ENCODE assay signal across 2 cellular contexts in the genomic region with DNA sequence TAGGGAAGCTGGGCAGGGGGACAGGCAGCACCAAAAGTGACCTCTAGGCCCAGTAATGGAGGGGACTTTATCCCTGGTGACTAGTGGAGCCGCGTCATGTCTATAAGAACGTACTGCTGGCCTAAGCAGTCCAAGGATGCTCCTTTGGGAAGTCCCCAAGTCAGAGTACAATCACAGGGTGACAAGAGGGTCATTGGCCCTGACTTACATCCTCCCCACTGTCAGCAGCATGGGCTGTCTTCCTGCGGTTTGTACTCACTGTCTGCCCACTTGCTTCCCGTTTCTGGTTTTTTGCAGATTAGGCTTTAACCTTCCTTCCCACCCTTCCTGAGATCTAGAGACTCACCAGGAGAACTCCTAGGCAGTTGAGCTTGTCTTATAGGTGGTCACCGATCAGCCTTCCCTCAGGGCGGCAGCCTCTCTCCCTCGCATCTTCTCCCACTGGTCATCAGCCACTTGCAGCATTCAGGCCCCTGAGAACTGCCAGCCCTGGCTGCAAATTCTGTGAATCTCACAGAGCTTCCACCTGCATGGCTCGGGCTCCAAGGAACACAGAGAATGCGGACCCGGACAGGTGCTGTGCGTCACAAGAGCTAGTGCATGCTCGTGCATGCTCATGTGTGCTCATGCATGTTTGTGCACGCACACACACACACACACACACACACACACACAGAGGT.
TF ChIP-seq lines count a peak whose summit lies in the region.

No MANE protein-coding gene starts in this region.

TF ChIP-seq in IMR-90, 13 proteins besides CTCF, POLR2A, EP300 and RAD21 (continued from another document):
- TF ChIP-seq, protein P1, sequence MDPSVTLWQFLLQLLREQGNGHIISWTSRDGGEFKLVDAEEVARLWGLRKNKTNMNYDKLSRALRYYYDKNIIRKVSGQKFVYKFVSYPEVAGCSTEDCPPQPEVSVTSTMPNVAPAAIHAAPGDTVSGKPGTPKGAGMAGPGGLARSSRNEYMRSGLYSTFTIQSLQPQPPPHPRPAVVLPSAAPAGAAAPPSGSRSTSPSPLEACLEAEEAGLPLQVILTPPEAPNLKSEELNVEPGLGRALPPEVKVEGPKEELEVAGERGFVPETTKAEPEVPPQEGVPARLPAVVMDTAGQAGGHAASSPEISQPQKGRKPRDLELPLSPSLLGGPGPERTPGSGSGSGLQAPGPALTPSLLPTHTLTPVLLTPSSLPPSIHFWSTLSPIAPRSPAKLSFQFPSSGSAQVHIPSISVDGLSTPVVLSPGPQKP (IDR thresholded peaks at IDR 0.05; ENCODE audit: borderline replicate concordance, low read depth, low read length) = no peak
- no peak for TF ChIP-seq CHD1 (IDR thresholded peaks at IDR 0.05; ENCODE audit: low read depth, low read length)
- no peak for TF ChIP-seq RFX5 (IDR thresholded peaks at IDR 0.05; ENCODE audit: low read depth, low read length)
- no peak for TF ChIP-seq RCOR1 (IDR thresholded peaks at IDR 0.05; ENCODE audit: insufficient replicate concordance, low read length)
- TF ChIP-seq FOS (IDR thresholded peaks at IDR 0.05; ENCODE audit: low read depth, low read length) = no peak
- no peak for TF ChIP-seq CEBPB (IDR thresholded peaks at IDR 0.05; ENCODE audit: low read depth, low read length)
- no peak for TF ChIP-seq MAZ (IDR thresholded peaks at IDR 0.05; ENCODE audit: borderline replicate concordance, low read depth, low read length)
- no peak for TF ChIP-seq MAFK (IDR thresholded peaks at IDR 0.05; ENCODE audit: low read depth, low read length)
- TF ChIP-seq MXI1 (IDR thresholded peaks at IDR 0.05; ENCODE audit: borderline replicate concordance, low read depth, low read length) = no peak
- TF ChIP-seq, protein P2, sequence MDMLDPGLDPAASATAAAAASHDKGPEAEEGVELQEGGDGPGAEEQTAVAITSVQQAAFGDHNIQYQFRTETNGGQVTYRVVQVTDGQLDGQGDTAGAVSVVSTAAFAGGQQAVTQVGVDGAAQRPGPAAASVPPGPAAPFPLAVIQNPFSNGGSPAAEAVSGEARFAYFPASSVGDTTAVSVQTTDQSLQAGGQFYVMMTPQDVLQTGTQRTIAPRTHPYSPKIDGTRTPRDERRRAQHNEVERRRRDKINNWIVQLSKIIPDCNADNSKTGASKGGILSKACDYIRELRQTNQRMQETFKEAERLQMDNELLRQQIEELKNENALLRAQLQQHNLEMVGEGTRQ (IDR thresholded peaks at IDR 0.05; ENCODE audit: low read depth, low read length) = no peak
- TF ChIP-seq NFE2L2 (IDR thresholded peaks at IDR 0.05; ENCODE audit: low read depth, low read length) = no peak
- TF ChIP-seq BHLHE40 (IDR thresholded peaks at IDR 0.05; ENCODE audit: low read depth, low read length) = no peak

TF ChIP-seq in WTC11, 78 proteins besides CTCF, POLR2A, EP300 and RAD21:
- TF ChIP-seq, protein P3, sequence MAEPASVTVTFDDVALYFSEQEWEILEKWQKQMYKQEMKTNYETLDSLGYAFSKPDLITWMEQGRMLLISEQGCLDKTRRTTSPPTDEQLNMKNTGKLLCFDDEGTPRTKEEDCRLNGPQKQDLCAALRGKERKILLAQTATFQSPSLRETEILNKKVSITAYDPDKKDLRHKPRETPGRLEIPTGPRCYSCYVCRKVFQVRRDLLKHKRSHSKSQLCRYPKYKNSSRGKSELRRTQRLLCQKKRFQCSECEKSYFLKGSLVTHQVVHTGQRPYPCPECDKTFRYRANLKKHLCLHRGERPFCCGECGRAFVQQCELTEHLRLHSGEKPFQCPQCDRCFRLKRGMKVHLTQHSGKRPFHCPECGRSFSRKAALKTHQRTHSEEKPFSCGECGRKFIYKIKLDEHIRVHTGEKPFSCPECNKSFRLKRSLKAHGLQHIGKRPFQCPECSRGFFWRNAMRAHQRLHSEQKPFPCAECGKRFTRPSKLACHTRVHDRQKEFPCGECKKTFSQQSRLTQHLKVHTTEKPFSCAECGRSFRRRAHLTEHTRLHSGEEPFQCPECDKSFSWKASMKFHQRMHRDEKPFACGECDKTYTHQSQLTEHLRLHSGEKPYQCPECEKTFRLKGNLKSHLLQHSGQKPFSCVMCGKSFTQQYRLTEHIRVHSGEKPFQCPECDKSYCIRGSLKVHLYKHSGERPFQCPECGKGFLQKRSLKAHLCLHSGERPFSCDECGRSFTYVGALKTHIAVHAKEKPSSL (CRISPR knock-in tag; conservative IDR thresholded peaks at IDR 0.05) = no peak
- TF ChIP-seq NR3C1 (CRISPR knock-in tag; conservative IDR thresholded peaks at IDR 0.05; ENCODE audit: low read depth) (no peak), ZNF671 (CRISPR knock-in tag; IDR thresholded peaks at IDR 0.05) (no peak), CREM (CRISPR knock-in tag; IDR thresholded peaks at IDR 0.05) (no peak), CBFB (CRISPR knock-in tag; IDR thresholded peaks at IDR 0.05; ENCODE audit: low read depth) (no peak), OVOL2 (CRISPR knock-in tag; IDR thresholded peaks at IDR 0.05; ENCODE audit: borderline replicate concordance) (no peak), ETV6 (CRISPR knock-in tag; IDR thresholded peaks at IDR 0.05) (no peak)
- TF ChIP-seq, protein P4, sequence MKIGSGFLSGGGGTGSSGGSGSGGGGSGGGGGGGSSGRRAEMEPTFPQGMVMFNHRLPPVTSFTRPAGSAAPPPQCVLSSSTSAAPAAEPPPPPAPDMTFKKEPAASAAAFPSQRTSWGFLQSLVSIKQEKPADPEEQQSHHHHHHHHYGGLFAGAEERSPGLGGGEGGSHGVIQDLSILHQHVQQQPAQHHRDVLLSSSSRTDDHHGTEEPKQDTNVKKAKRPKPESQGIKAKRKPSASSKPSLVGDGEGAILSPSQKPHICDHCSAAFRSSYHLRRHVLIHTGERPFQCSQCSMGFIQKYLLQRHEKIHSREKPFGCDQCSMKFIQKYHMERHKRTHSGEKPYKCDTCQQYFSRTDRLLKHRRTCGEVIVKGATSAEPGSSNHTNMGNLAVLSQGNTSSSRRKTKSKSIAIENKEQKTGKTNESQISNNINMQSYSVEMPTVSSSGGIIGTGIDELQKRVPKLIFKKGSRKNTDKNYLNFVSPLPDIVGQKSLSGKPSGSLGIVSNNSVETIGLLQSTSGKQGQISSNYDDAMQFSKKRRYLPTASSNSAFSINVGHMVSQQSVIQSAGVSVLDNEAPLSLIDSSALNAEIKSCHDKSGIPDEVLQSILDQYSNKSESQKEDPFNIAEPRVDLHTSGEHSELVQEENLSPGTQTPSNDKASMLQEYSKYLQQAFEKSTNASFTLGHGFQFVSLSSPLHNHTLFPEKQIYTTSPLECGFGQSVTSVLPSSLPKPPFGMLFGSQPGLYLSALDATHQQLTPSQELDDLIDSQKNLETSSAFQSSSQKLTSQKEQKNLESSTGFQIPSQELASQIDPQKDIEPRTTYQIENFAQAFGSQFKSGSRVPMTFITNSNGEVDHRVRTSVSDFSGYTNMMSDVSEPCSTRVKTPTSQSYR (CRISPR knock-in tag; IDR thresholded peaks at IDR 0.05) = no peak
- TF ChIP-seq, protein P5, sequence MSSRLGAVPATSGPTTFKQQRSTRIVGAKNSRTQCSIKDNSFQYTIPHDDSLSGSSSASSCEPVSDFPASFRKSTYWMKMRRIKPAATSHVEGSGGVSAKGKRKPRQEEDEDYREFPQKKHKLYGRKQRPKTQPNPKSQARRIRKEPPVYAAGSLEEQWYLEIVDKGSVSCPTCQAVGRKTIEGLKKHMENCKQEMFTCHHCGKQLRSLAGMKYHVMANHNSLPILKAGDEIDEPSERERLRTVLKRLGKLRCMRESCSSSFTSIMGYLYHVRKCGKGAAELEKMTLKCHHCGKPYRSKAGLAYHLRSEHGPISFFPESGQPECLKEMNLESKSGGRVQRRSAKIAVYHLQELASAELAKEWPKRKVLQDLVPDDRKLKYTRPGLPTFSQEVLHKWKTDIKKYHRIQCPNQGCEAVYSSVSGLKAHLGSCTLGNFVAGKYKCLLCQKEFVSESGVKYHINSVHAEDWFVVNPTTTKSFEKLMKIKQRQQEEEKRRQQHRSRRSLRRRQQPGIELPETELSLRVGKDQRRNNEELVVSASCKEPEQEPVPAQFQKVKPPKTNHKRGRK (CRISPR knock-in tag; IDR thresholded peaks at IDR 0.05; ENCODE audit: borderline replicate concordance) = no peak
